Comparison of ENCODE assay signal across 9 cellular contexts in genomic region chr13:32316030-32316344, GRCh38. TPM values are rescaled to one million over a fixed set of nuclear protein-coding genes. Genes with fewer than 3 reads are reported as not detected.
DNase-seq lines count a peak whose midpoint lies in the region; ATAC-seq and TF ChIP-seq lines count a peak whose summit lies in the region.
"Had no signal": no experiment of that assay in that cellular context is flagged by ENCODE, and none has a peak within 500 bp of the region (broad histone marks: within the 10 kb centered on the region; RNA-seq: fewer than 3 reads in every experiment).

No MANE protein-coding gene starts in this region.

- peak overlapping the region; percentile 64 for H3K4me3 ChIP-seq in SJSA1
- peak overlapping the region; percentile 86 to 89 for H3K4me3 ChIP-seq in foreskin fibroblast (ENCODE audit: low read depth in 1 of 2, low read length in 2 of 2)
- peak overlapping the region; percentile 79 for H3K4me3 ChIP-seq in skeletal muscle satellite cell (ENCODE audit: low read length)

- peak overlapping the region; percentile 100 for H3K27ac ChIP-seq in SJSA1

- peak overlapping the region; percentile 94 for H3K9ac ChIP-seq in skeletal muscle satellite cell (ENCODE audit: low read depth, low read length)

- H3K4me2 ChIP-seq in skeletal muscle satellite cell (ENCODE audit: low read length): peak overlapping the region; percentile 94

- H3K4me1 ChIP-seq in SJSA1 (replicated peaks) (peaks cover 19% of the 10 kb centered on the region), skeletal muscle satellite cell (ENCODE audit: control insufficient read depth, insufficient read depth, low read length) (peaks cover 13% of the 10 kb centered on the region)

- H3K27me3 ChIP-seq in SJSA1 (replicated peaks) (no peaks in the 10 kb centered on the region), skeletal muscle satellite cell (ENCODE audit: control insufficient read depth, insufficient read depth, low read length) (no peaks in the 10 kb centered on the region)

- DNase-seq in stimulated activated CD8-positive, alpha-beta memory T cell treated with anti-CD3 and anti-CD28 coated beads, Interleukin-4, amount 100 ng/mL, for 24 hours (ENCODE audit: low read depth): peak; percentile 4
- DNase-seq in stimulated activated CD8-positive, alpha-beta memory T cell treated with anti-CD3 and anti-CD28 coated beads, Interleukin-4, amount 100 ng/mL, for 48 hours: no peak
- DNase-seq in SJSA1 (ENCODE audit: low read depth in 1 of 2, low spot score in 2 of 2): no peak
- no peak for DNase-seq in foreskin fibroblast
- DNase-seq in HCEC 1CT: no peak
- no peak for DNase-seq in NCI-H187 (lab: John Stamatoyannopoulos, UW)

- H3K9me3 ChIP-seq in SJSA1 (replicated peaks) (no peaks in the 10 kb centered on the region), skeletal muscle satellite cell (replicated peaks; ENCODE audit: low read length) (no peaks in the 10 kb centered on the region)

- no peak for TF ChIP-seq CTCF in foreskin fibroblast (IDR thresholded peaks at IDR 0.05; ENCODE audit: low read depth, low read length)

- ATAC-seq in HG03025 (IDR thresholded peaks at IDR 0.05; ENCODE audit: low FRiP score, unreplicated experiment): peak; percentile 65

- H3K36me3 ChIP-seq in SJSA1 (peaks cover 23% of the 10 kb centered on the region), skeletal muscle satellite cell (ENCODE audit: insufficient read depth, low read length) (no peaks in the 10 kb centered on the region)

RNA-seq across cellular contexts. Expression of gene BRCA2, which starts 0.7 kb away (rescaled TPM):
- 7.7 and 14.7 TPM in 2 replicates for total RNA-seq in SJSA1 (2014; rRNA removed; shearing (Covaris generic))
- 11.8 and 13.9 TPM in 2 replicates for total RNA-seq in skeletal muscle satellite cell (2012; rRNA removed)

RNA-seq across cellular contexts. Expression of gene ZAR1L, which starts 0.8 kb away (rescaled TPM):
- total RNA-seq in SJSA1 (2014; rRNA removed; shearing (Covaris generic)): 0.21 TPM in 1 of 2 replicates, not detected in the other
- total RNA-seq in skeletal muscle satellite cell (2012; rRNA removed): 0.22 TPM in 1 of 2 replicates, not detected in the other
- total RNA-seq: lung microvascular endothelial cell had no signal
